7 cellular contexts compared by ENCODE assay signal in the genomic region with DNA sequence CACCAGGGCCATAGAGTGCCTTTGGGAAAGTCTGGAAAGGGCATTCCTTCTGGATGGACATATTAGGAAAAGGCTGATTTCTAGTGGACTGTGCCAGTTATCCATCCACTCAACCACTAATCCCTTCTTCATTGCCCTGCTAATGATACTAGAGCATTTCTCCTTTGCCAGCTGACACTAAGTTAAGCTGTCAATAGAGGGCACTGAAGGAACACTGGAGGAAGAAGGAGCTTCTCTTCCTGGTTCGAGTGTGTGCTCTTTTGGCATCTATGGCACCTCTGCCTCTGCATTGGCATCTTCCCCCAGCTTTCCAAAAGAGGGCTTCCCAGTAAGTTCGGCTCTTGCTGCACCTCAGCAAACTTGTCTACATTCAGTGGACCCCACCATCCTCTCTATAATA.
DNase-seq lines count a peak whose midpoint lies in the region; TF ChIP-seq lines count a peak whose summit lies in the region.

No MANE protein-coding gene starts in this region.

- no peaks in the 10 kb centered on the region for H3F3A ChIP-seq in GM23248 (ENCODE audit: insufficient read depth)

- H4K20me1 ChIP-seq in GM23248 (ENCODE audit: insufficient read depth) = no peaks in the 10 kb centered on the region

- no peak overlapping the region for H3K4me3 ChIP-seq in GM23248

- 11 to 26% methylated on average over 2 of the region's 2 CpGs for WGBS in GM23248 (ENCODE audit: low coverage in 1 of 2, low lambda C conversion rate in 2 of 2, missing lambda C conversion rate in 2 of 2), 2 experiments

- DNase-seq in GM23248 (peak; percentile 41), SK-N-DZ (ENCODE audit: low spot score) (peak; percentile 39), iris pigment epithelial cell (ENCODE audit: low read depth) (peak; percentile 10), NCI-H526 treated with DMSO at 0.1 percent for 48 hours (lab: John Stamatoyannopoulos, UW) (no peak), posterior cingulate gyrus (no peak)

- no peaks in the 10 kb centered on the region for H3K9me2 ChIP-seq in GM23248 (ENCODE audit: insufficient read depth)

- H3K9me3 ChIP-seq in GM23248 (ENCODE audit: low read depth) = no peaks in the 10 kb centered on the region

- H2AFZ ChIP-seq in GM23248 = no peak overlapping the region

- no peaks in the 10 kb centered on the region for H3K36me3 ChIP-seq in GM23248 (ENCODE audit: low read depth)

- H3K9ac ChIP-seq in GM23248 = no peak overlapping the region

- intact Hi-C loops in posterior cingulate gyrus (cut with DNase I) = no loop called here

- no peaks in the 10 kb centered on the region for H3K4me1 ChIP-seq in GM23248 (ENCODE audit: insufficient read depth)

- 0 out of 2 replicates have a peak, but pooled peaks cover 3% of the 10 kb centered on the region for H3K27me3 ChIP-seq in GM23248 (replicated peaks; ENCODE audit: insufficient read depth)

- TF ChIP-seq CTCF in GM12874 (IDR thresholded peaks at IDR 0.05; ENCODE audit: insufficient read depth, low read depth, low read length) = peak; percentile 62
- TF ChIP-seq CTCF in LNCAP (IDR thresholded peaks at IDR 0.05) = peak; percentile 53

- no peaks in the 10 kb centered on the region for H3K79me2 ChIP-seq in GM23248 (ENCODE audit: insufficient read depth)

- no peak overlapping the region for H3K27ac ChIP-seq in GM23248

- in situ Hi-C loops in GM23248 (cut with MboI) = no loop called here

- no peak overlapping the region for H3K4me2 ChIP-seq in GM23248 (ENCODE audit: unreplicated experiment)

Comparison
In these comparisons a context has a peak if more than half of its experiments do, and no peak if none do; other contexts are left out.
1. DNase-seq: peak in GM23248 (single experiment), SK-N-DZ (single experiment) and iris pigment epithelial cell (single experiment); none in NCI-H526 treated with DMSO at 0.1 percent for 48 hours (single experiment) and posterior cingulate gyrus (0 of 10).